ENCODE assay signal across 33 cellular contexts in genomic region chr2:58932801-58933200, GRCh38.
"Had no signal": no experiment of that assay in that cellular context is flagged by ENCODE, and none has a peak within 500 bp of the region (broad histone marks: within the 10 kb centered on the region; RNA-seq: fewer than 3 reads in every experiment).

No MANE protein-coding gene starts in this region.

- H3K9me3 ChIP-seq: adrenal gland, ascending aorta, body of pancreas, breast epithelium had no signal

- DNase-seq: activated effector memory CD4-positive, alpha-beta T cell treated with anti-CD3 and anti-CD28 coated beads, Interleukin-2, amount 50 U/mL, for 16 hours; activated effector memory CD4-positive, alpha-beta T cell treated with Interleukin-2 at 50 U/mL for 16 hours; activated gamma-delta T cell; activated gamma-delta T cell treated with Interleukin-2 at 50 U/mL for 16 hours; activated naive CD4-positive, alpha-beta T cell; activated naive CD4-positive, alpha-beta T cell treated with anti-CD3 and anti-CD28 coated beads for 36 hours; activated naive CD4-positive, alpha-beta T cell treated with anti-CD3 and anti-CD28 coated beads, Interleukin-2, amount 10 ng/mL, durations not matched to agents 7 days and 5 days; activated naive CD4-positive, alpha-beta T cell treated with anti-CD3 and anti-CD28 coated beads, Interleukin-2, amount 50 U/mL, for 16 hours; activated naive CD4-positive, alpha-beta T cell treated with Interleukin-2 at 50 U/mL for 16 hours; activated naive CD8-positive, alpha-beta T cell treated with anti-CD3 and anti-CD28 coated beads for 36 hours; activated naive CD8-positive, alpha-beta T cell treated with anti-CD3 and anti-CD28 coated beads, Interleukin-2, amount 10 ng/mL, durations not matched to agents 7 days and 5 days; activated naive CD8-positive, alpha-beta T cell treated with anti-CD3 and anti-CD28 coated beads, Interleukin-2, amount 50 U/mL, for 24 hours; activated T-cell treated with anti-CD3 and anti-CD28 coated beads, Interleukin-2, amount 50 U/mL, for 24 hours; activated T-cell treated with anti-CD3 and anti-CD28 coated beads, Interleukin-2, amount 50 U/mL, for 4 hours; activated T-cell treated with anti-CD3 and anti-CD28 coated beads, Interleukin-2, amount 50 U/mL, for 48 hours; activated T-cell treated with anti-CD3 and anti-CD28 coated beads, Interleukin-2, amount 50 U/mL, for 72 hours; adrenal gland; amniotic stem cell; amygdala; anterior cingulate cortex; aorta; body of pancreas; brain microvascular endothelial cell; caudate nucleus; central memory CD4-positive, alpha-beta T cell; cerebellar nuclear complex had no signal

- ATAC-seq: activated naive CD4-positive, alpha-beta T cell treated with anti-CD3 and anti-CD28 coated beads, Interleukin-2, amount 50 U/mL, for 72 hours; activated naive CD8-positive, alpha-beta T cell treated with anti-CD3 and anti-CD28 coated beads, Interleukin-2, amount 50 U/mL, for 24 hours; activated T-cell treated with anti-CD3 and anti-CD28 coated beads, Interleukin-2, amount 50 U/mL, for 4 hours; activated T-cell treated with anti-CD3 and anti-CD28 coated beads, Interleukin-2, amount 50 U/mL, for 72 hours; activated T-helper 17 cell treated with anti-CD3 and anti-CD28 coated beads, Interleukin-2, amount 50 U/mL, for 72 hours; body of pancreas had no signal

- H3K4me3 ChIP-seq: adrenal gland, ascending aorta, body of pancreas, breast epithelium, cardiac muscle cell had no signal

- FAIRE-seq: astrocyte, bronchial epithelial cell had no signal

- H3K27me3 ChIP-seq: adrenal gland, ascending aorta, body of pancreas, brain microvascular endothelial cell, breast epithelium, cardiac muscle cell had no signal

- H3K4me1 ChIP-seq: adrenal gland, ascending aorta, body of pancreas, breast epithelium had no signal

- H3K36me3 ChIP-seq: adrenal gland, ascending aorta, brain microvascular endothelial cell, breast epithelium, cardiac muscle cell had no signal

- H3K27ac ChIP-seq: adrenal gland, ascending aorta, body of pancreas, brain microvascular endothelial cell, breast epithelium, cardiac muscle cell had no signal
